8 cellular contexts compared by ENCODE assay signal in the genomic region with DNA sequence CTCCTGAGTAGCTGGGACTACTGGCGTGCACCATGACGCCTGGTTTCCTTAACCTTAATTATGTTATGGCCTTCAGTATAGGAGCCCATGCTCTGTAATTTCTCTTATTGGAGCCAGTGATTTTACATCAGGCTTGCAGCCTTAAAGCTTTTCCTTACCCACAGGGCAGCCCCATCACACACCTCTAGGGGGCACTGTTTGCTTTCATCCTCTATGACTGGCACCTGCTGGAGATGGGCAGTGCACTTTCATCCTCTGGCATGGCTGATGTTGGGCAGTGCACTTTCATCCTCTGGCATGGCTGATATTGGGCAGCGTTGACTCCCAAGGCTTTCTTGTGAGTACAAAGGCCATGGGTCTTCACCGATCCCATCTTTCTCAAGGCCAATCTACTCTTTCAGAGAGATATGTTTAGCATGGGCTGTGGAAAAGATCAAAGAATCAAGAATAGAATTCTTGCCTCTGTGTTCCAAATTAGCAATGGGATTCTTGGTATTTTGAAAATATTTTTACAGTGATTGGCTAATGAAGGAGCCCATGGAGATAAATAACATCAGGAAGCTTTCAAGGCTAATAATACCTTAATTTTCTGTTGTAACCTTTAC.
DNase-seq lines count a peak whose midpoint lies in the region; ATAC-seq and TF ChIP-seq lines count a peak whose summit lies in the region.

No MANE protein-coding gene starts in this region.

- H3K27me3 ChIP-seq in WERI-Rb-1 (ENCODE audit: insufficient read depth, low read depth, severe bottlenecking), result no peaks in the 10 kb centered on the region

- H3K4me3 ChIP-seq in WERI-Rb-1 (ENCODE audit: low read depth, low read length) (no peak overlapping the region), epithelial cell of proximal tubule (ENCODE audit: low read depth, low read length) (no peak overlapping the region)

- intact Hi-C loops in posterior cingulate gyrus (cut with DNase I), result loop anchor here (2.0 to 5.0 kb wide), 2 partner anchors 166 to 259 kb away; no protein-coding TSS in a partner anchor

- ATAC-seq in GM21717 (IDR thresholded peaks at IDR 0.05; ENCODE audit: unreplicated experiment), result no peak

- H3K36me3 ChIP-seq in WERI-Rb-1, result no peaks in the 10 kb centered on the region

- H3K27ac ChIP-seq in WERI-Rb-1, result no peak overlapping the region

- no peaks in the 10 kb centered on the region for H3K9me3 ChIP-seq in WERI-Rb-1 (ENCODE audit: severe bottlenecking)

- TF ChIP-seq CTCF in WERI-Rb-1 (IDR thresholded peaks at IDR 0.05; ENCODE audit: low read depth, low read length), result peak; percentile 94
- TF ChIP-seq CTCF in epithelial cell of proximal tubule (conservative IDR thresholded peaks at IDR 0.05; ENCODE audit: low read depth, low read length), result peak; percentile 83

- DNase-seq in DMS153 treated with DMSO at 0.1 percent for 48 hours (lab: John Stamatoyannopoulos, UW; ENCODE audit: unreplicated experiment) (peak; percentile 8), DMS153 (lab: John Stamatoyannopoulos, UW) (no peak), NAMALWA (ENCODE audit: low spot score) (peak; percentile 76), WERI-Rb-1 (peak; percentile 81), epithelial cell of proximal tubule (ENCODE audit: low read depth) (no peak), posterior cingulate gyrus (peak in 8 of 10 donors; percentile 18 to 90 (median 64)), AG08395 (ENCODE audit: low spot score) (no peak)

Comparison
In these comparisons a context has a peak if more than half of its experiments do, and no peak if none do; other contexts are left out.
1. DNase-seq: peak in DMS153 treated with DMSO at 0.1 percent for 48 hours (single experiment), NAMALWA (single experiment), WERI-Rb-1 (single experiment) and posterior cingulate gyrus (8 of 10); none in DMS153 (single experiment), epithelial cell of proximal tubule (single experiment) and AG08395 (single experiment).